Comparison of ENCODE assay signal across 10 cellular contexts in genomic region chr19:55781112-55781511, GRCh38. TPM values are rescaled to one million over a fixed set of nuclear protein-coding genes. Genes with fewer than 3 reads are reported as not detected.
"Had no signal": no experiment of that assay in that cellular context is flagged by ENCODE, and none has a peak within 500 bp of the region (broad histone marks: within the 10 kb centered on the region; RNA-seq: fewer than 3 reads in every experiment).

No MANE protein-coding gene starts in this region.

- DNase-seq: KBM-7, KG1 had no signal

- H3K36me3 Mint-ChIP-seq: IgD-negative memory B cell had no signal

- ATAC-seq: HepG2, K562 had no signal

- H3K4me2 ChIP-seq: KMS-11 had no signal

- H3K9ac ChIP-seq: KMS-11 had no signal

- FAIRE-seq: HepG2, HTR-8/SVneo, K562 had no signal

- H3K27ac ChIP-seq: HL-60, KMS-11 had no signal

- H3K4me1 Mint-ChIP-seq: IgD-negative memory B cell had no signal

- H3K27ac Mint-ChIP-seq: IgD-negative memory B cell had no signal

- H3K4me3 ChIP-seq: K562 had no signal

- H3K4me3 Mint-ChIP-seq: IgD-negative memory B cell had no signal

RNA-seq across cellular contexts. Expression of gene RFPL4AL1, which starts 12.2 kb away (rescaled TPM):
- total RNA-seq: HepG2, HT-29, HT1080 had no signal
- polyA plus RNA-seq: HepG2, IgD-negative memory B cell had no signal

RNA-seq across cellular contexts. Expression of gene RFPL4A, which starts 22.2 kb away (rescaled TPM):
- total RNA-seq: HepG2, HT-29 had no signal
- polyA plus RNA-seq: HepG2, IgD-negative memory B cell had no signal

RNA-seq across cellular contexts. Expression of gene NLRP9, which starts 42.9 kb away (rescaled TPM):
- total RNA-seq: HepG2, HT-29, HT1080, K562 had no signal
- polyA plus RNA-seq: HepG2, IgD-negative memory B cell, K562 had no signal

RNA-seq across cellular contexts. Expression of gene NLRP11, which starts 50.7 kb away (rescaled TPM):
- polyA plus RNA-seq: HepG2 had no signal

RNA-seq across cellular contexts. Expression of gene NLRP4, which starts 55.2 kb away (rescaled TPM):
- total RNA-seq: HepG2, HT-29, HT1080 had no signal
- polyA plus RNA-seq: HepG2, IgD-negative memory B cell had no signal
